28 cellular contexts compared by ENCODE assay signal in the genomic region with DNA sequence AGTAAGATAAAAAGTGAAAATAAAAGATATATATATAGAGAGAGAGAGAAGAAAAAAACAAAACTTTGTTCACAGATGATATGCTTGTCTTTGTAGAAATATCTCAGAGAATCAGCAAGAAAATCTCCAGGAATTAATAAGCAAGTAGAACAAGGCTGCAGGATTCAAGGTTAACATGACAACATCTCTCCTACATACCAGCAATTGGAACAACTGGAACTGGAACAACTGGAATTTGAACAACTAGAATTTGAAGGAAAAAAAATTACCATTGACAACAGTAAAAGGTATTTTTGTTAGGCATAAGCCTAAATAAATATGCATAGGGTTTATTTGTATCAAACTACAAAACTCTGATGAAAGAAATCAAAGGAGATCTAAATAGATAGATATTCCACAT.
"Had no signal": no experiment of that assay in that cellular context is flagged by ENCODE, and none has a peak within 500 bp of the region (broad histone marks: within the 10 kb centered on the region; RNA-seq: fewer than 3 reads in every experiment).

No MANE protein-coding gene starts in this region.

- H3K4me1 ChIP-seq: ascending aorta, breast epithelium had no signal

- H3K27ac ChIP-seq: ascending aorta, breast epithelium, cardiac muscle cell, coronary artery, dorsolateral prefrontal cortex had no signal

- ATAC-seq: activated naive CD4-positive, alpha-beta T cell treated with anti-CD3 and anti-CD28 coated beads, Interleukin-2, amount 50 U/mL, for 72 hours; activated T-cell treated with anti-CD3 and anti-CD28 coated beads, Interleukin-2, amount 50 U/mL, for 72 hours; esophagus mucosa; WTC11 had no signal

- H3K27me3 ChIP-seq: ascending aorta, breast epithelium, cardiac muscle cell, dorsolateral prefrontal cortex had no signal

- H3K4me3 ChIP-seq: ascending aorta, breast epithelium, cardiac muscle cell, coronary artery, dorsolateral prefrontal cortex had no signal

- DNase-seq: activated CD4-positive, alpha-beta memory T cell treated with anti-CD3 and anti-CD28 coated beads, Interleukin-2, amount 10 ng/mL, durations not matched to agents 7 days and 5 days; activated CD4-positive, alpha-beta T cell treated with anti-CD3 and anti-CD28 coated beads for 1 hour; activated CD4-positive, alpha-beta T cell treated with anti-CD3 and anti-CD28 coated beads for 4 hours; activated CD4-positive, alpha-beta T cell treated with anti-CD3 and anti-CD28 coated beads, Interleukin-2, amount 10 ng/mL, durations not matched to agents 7 days and 5 days; activated CD4-positive, alpha-beta T cell treated with anti-CD3 and anti-CD28 coated beads, Interleukin-2, amount 50 U/mL, for 4 hours; activated CD8-positive, alpha-beta memory T cell treated with anti-CD3 and anti-CD28 coated beads, Interleukin-2, amount 50 U/mL, for 48 hours; activated gamma-delta T cell; activated naive CD4-positive, alpha-beta T cell; activated naive CD4-positive, alpha-beta T cell treated with anti-CD3 and anti-CD28 coated beads, Interleukin-2, amount 10 ng/mL, durations not matched to agents 7 days and 5 days; activated naive CD8-positive, alpha-beta T cell treated with anti-CD3 and anti-CD28 coated beads, Interleukin-2, amount 10 ng/mL, durations not matched to agents 7 days and 5 days; activated T-cell treated with anti-CD3 and anti-CD28 coated beads for 4 hours; activated T-cell treated with anti-CD3 and anti-CD28 coated beads, Interleukin-2, amount 50 U/mL, for 24 hours; activated T-cell treated with anti-CD3 and anti-CD28 coated beads, Interleukin-2, amount 50 U/mL, for 72 hours; central memory CD4-positive, alpha-beta T cell; cerebellar nuclear complex; dorsolateral prefrontal cortex; effector memory CD4-positive, alpha-beta T cell; endodermal cell; foreskin fibroblast; glutamatergic neuron; T-helper 2 cell had no signal

- H3K36me3 ChIP-seq: ascending aorta, breast epithelium, cardiac muscle cell had no signal
